In the genomic region with DNA sequence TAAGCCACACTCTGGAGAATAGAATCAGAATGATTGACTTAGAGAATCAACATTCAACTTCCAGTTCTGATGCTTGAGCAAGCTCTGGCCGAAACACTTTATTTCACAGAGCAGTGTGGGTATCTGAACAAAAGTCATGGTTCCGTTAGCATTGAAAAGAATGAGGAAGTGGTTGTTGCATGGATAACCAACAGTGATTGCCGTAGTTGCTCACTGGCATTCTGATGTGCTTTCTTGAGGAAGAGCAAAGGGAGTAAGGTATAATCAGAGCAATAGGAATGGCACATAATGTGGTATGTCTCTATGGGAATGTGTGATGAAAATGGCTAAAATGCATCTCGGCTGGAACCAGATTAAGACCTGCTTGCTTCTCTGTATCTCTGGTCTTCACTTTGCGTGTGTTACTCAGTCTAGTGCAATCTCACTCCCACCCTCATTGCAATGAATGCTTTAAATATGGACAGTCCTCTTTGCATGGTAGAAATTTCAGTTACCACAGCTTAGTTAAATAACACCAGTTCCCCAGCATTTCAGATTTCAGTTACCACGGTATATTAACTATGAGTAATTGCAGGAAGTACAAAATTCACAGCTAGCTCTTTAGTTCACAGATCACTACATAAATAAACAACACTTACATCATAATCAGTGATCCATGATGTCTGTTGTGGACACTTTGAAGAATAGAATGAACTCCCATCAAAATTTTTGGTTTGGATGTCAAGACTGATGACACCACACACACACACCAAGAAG, we compare ENCODE assay signal across 8 cellular contexts. TPM values are rescaled to one million over a fixed set of nuclear protein-coding genes. Genes with fewer than 3 reads are reported as not detected.
DNase-seq lines count a peak whose midpoint lies in the region; ATAC-seq, FAIRE-seq and TF ChIP-seq lines count a peak whose summit lies in the region.

No MANE protein-coding gene starts in this region.

- POLR2A ChIA-PET in K562 (lab: Yijun Ruan, JAX): interaction anchor here (0.5 to 1.7 kb wide), 2 partner anchors 10 to 71 kb away, joined by 3 to 4 read pairs; no protein-coding TSS in a partner anchor

- no peaks in the 10 kb centered on the region for H3K9me2 ChIP-seq in DOHH2 (replicated peaks; ENCODE audit: control insufficient read depth, low read length)

- ATAC-seq in GM21381 (IDR thresholded peaks at IDR 0.05; ENCODE audit: unreplicated experiment) (peak; percentile 62), HG03432 (IDR thresholded peaks at IDR 0.05; ENCODE audit: unreplicated experiment) (peak; percentile 68), K562 (peak; percentile 29)

- H4K8ac ChIP-seq in neuronal stem cell (ENCODE audit: low read depth, low read length): no peak overlapping the region

- intact Hi-C loops in K562 (cut with micrococcal nuclease): no loop called here

- no TSS peak for BruUV-seq in K562 (replicated peaks; lab: Mats Ljungman, UMichigan)

- no peaks in the 10 kb centered on the region for H3K9me1 ChIP-seq in K562 (ENCODE audit: control insufficient read depth, insufficient read depth, low read length)

- H3K4me3 ChIP-seq in DOHH2 (ENCODE audit: low read length) (peak overlapping the region; percentile 58), K562 (no peak overlapping the region), neuronal stem cell (ENCODE audit: low read length in 2 of 2) (no peak overlapping the region)

- no peaks in the 10 kb centered on the region for H3K9me3 ChIP-seq in DOHH2 (ENCODE audit: control insufficient read depth, insufficient read depth, low read length)
- no peaks in the 10 kb centered on the region for H3K9me3 ChIP-seq in K562 (replicated peaks; ENCODE audit: control insufficient read depth, insufficient read depth, low read depth, low read length)
- H3K9me3 ChIP-seq in neuronal stem cell (replicated peaks in 1 of 2; ENCODE audit: control insufficient read depth in 2 of 2, insufficient read depth in 1 of 2, low read depth in 1 of 2, low read length in 2 of 2): no peaks in the 10 kb centered on the region

- TF ChIP-seq CTCF in DOHH2 (IDR thresholded peaks at IDR 0.05; ENCODE audit: low read depth, low read length, poor library complexity, severe bottlenecking): no peak
- no peak for TF ChIP-seq CTCF in K562 (IDR thresholded peaks at IDR 0.05 in 2 of 3, conservative IDR thresholded peaks at IDR 0.05 in 1 of 3; ENCODE audit: insufficient read depth in 2 of 3, low read depth in 1 of 3, low read length in 3 of 3)

- no peak overlapping the region for H2AFZ ChIP-seq in K562 (ENCODE audit: low read depth, low read length)
- H2AFZ ChIP-seq in neuronal stem cell (ENCODE audit: low read length): no peak overlapping the region

- no peak for DNase-seq in K562 (ENCODE audit: extremely low read depth in 1 of 4, low spot score in 3 of 4)
- DNase-seq in NCI-H2029 (lab: John Stamatoyannopoulos, UW): no peak
- no peak for DNase-seq in neuronal stem cell (ENCODE audit: low spot score)
- no peak for DNase-seq in amygdala (lab: John Stamatoyannopoulos, UW)
- no peak for DNase-seq in activated naive CD4-positive, alpha-beta T cell treated with anti-CD3 and anti-CD28 coated beads, Interleukin-2, amount 50 U/mL, for 16 hours

- CTCF ChIA-PET in K562 (lab: Yijun Ruan, JAX; ENCODE audit: low intra/inter-chr PET ratio): no interaction called here

- H4K20me1 ChIP-seq in DOHH2 (ENCODE audit: control insufficient read depth, insufficient read depth, low read depth, low read length) (no peaks in the 10 kb centered on the region), K562 (replicated peaks; ENCODE audit: control insufficient read depth, insufficient read depth, low read length) (no peaks in the 10 kb centered on the region)

- 12% methylated on average over 6 of the region's 6 CpGs for WGBS in K562 (ENCODE audit: insufficient coverage, low coverage, missing lambda C conversion rate)
- WGBS in neuronal stem cell (ENCODE audit: extremely low coverage in 2 of 2, insufficient read length in 2 of 2, insufficient replicate concordance in 1 of 2), 2 donors: no CpG with 5 or more reads among the region's 6 CpGs

- no peak for TF ChIP-seq POLR2A in K562 (conservative IDR thresholded peaks at IDR 0.05)

- TF ChIP-seq RAD21 in K562 (CRISPR knock-in tag; conservative IDR thresholded peaks at IDR 0.05 in 1 of 2, IDR thresholded peaks at IDR 0.05 in 1 of 2): no peak

- peaks cover 71% of the 10 kb centered on the region for H3K4me1 ChIP-seq in DOHH2 (ENCODE audit: control insufficient read depth, low read length)
- peaks cover 3 to 5% of the 10 kb centered on the region in 2 experiments; a peak in 3 of 5 replicates for H3K4me1 ChIP-seq in K562 (replicated peaks in 1 of 2; ENCODE audit: control insufficient read depth in 2 of 2, insufficient read depth in 2 of 2, low read length in 2 of 2)
- H3K4me1 ChIP-seq in neuronal stem cell (ENCODE audit: control insufficient read depth in 2 of 2, insufficient read depth in 1 of 2, low read depth in 1 of 2, low read length in 2 of 2): no peaks in the 10 kb centered on the region

- H3K27ac ChIP-seq in DOHH2 (ENCODE audit: low read depth, low read length) (peak overlapping the region; percentile 97), K562 (ENCODE audit: extremely low read depth, low read depth, low read length) (no peak overlapping the region), neuronal stem cell (replicated peaks; ENCODE audit: low read length) (no peak overlapping the region)

- no peak overlapping the region for H3K23ac ChIP-seq in neuronal stem cell (ENCODE audit: low read depth, low read length, poor library complexity)

- H3K27me3 ChIP-seq in DOHH2 (ENCODE audit: control insufficient read depth, low read length) (no peaks in the 10 kb centered on the region), K562 (ENCODE audit: control insufficient read depth in 2 of 2, insufficient read depth in 2 of 2, low read length in 2 of 2) (peaks cover 12 to 19% of the 10 kb centered on the region in 2 experiments; a peak in 4 of 5 replicates), neuronal stem cell (ENCODE audit: control insufficient read depth in 3 of 3, insufficient read depth in 3 of 3, low read depth in 1 of 3, low read length in 3 of 3) (no peaks in the 10 kb centered on the region)

- no peak overlapping the region for H2BK15ac ChIP-seq in neuronal stem cell (ENCODE audit: low read length)

- in situ Hi-C loops in K562 (cut with MboI): no loop called here

- H3K79me2 ChIP-seq in DOHH2 (ENCODE audit: control insufficient read depth, low read length) (no peaks in the 10 kb centered on the region), K562 (ENCODE audit: control insufficient read depth, insufficient read depth, low read length) (no peaks in the 10 kb centered on the region)

- H3K14ac ChIP-seq in neuronal stem cell (ENCODE audit: low read length): no peak overlapping the region

- no peaks in the 10 kb centered on the region for H3K79me1 ChIP-seq in neuronal stem cell (ENCODE audit: low read depth, low read length)

- H2AK5ac ChIP-seq in neuronal stem cell (ENCODE audit: low read depth, low read length): no peak overlapping the region

- H3F3A ChIP-seq in DOHH2 (ENCODE audit: control insufficient read depth, insufficient read depth): peaks cover 25% of the 10 kb centered on the region

- TF ChIP-seq EP300 in K562 (IDR thresholded peaks at IDR 0.05; ENCODE audit: low read length): no peak

- no peak overlapping the region for H2BK12ac ChIP-seq in neuronal stem cell (ENCODE audit: low read length)

- H3K18ac ChIP-seq in neuronal stem cell (ENCODE audit: low read length): no peak overlapping the region

- H4K91ac ChIP-seq in neuronal stem cell (ENCODE audit: low read depth, low read length, poor library complexity): no peak overlapping the region

- no peak overlapping the region for H2BK5ac ChIP-seq in neuronal stem cell (ENCODE audit: low read length)

- peak; percentile 23 for FAIRE-seq in K562 (lab: Jason Lieb, UNC)

- no peak overlapping the region for H3K4ac ChIP-seq in neuronal stem cell (ENCODE audit: low read length)

- peak overlapping the region; percentile 95 for H3K4me2 ChIP-seq in DOHH2 (ENCODE audit: low read length)
- no peak overlapping the region for H3K4me2 ChIP-seq in K562 (ENCODE audit: insufficient read depth, low read length)
- no peak overlapping the region for H3K4me2 ChIP-seq in neuronal stem cell (ENCODE audit: insufficient read depth, low read length, poor library complexity, severe bottlenecking)

- H3K9ac ChIP-seq in K562 (ENCODE audit: insufficient read depth in 1 of 2, low read depth in 2 of 2, low read length in 2 of 2): no peak overlapping the region
- H3K9ac ChIP-seq in neuronal stem cell (ENCODE audit: low read depth, low read length, poor library complexity): no peak overlapping the region

- no peak overlapping the region for H2BK120ac ChIP-seq in neuronal stem cell (ENCODE audit: low read depth, low read length)

- no peaks in the 10 kb centered on the region for H3K36me3 ChIP-seq in DOHH2 (ENCODE audit: control insufficient read depth, low read length)
- H3K36me3 ChIP-seq in K562 (ENCODE audit: control insufficient read depth, insufficient read depth, low read length): no peaks in the 10 kb centered on the region
- H3K36me3 ChIP-seq in neuronal stem cell (replicated peaks in 1 of 2; ENCODE audit: control insufficient read depth in 2 of 2, insufficient read depth in 2 of 2, low read length in 2 of 2): no peaks in the 10 kb centered on the region

RNA-seq across cellular contexts. Expression of gene RAB12, which starts 7.8 kb away (rescaled TPM):
- total RNA-seq in K562 (2011; cell fraction: chromatin; rRNA removed; ENCODE audit: low replicate concordance): 17.8 and 67.8 TPM in 2 replicates
- 6.0 and 9.2 TPM in 2 replicates for total RNA-seq in K562 (2011; cell fraction: nucleolus; rRNA removed)
- total RNA-seq in K562 (2011; cell fraction: nucleoplasm; rRNA removed): 23.1 and 25.1 TPM in 2 replicates
- total RNA-seq in K562 (2014; rRNA removed) (17.3 and 23.4 TPM in 2 replicates), K562 (2014; rRNA removed; fragmentation: Illumina TruSeq; extraction: Trizol) (21.6 and 24.3 TPM in 2 replicates), K562 (2015; rRNA removed; fragmentation: Illumina TruSeq; extraction: Trizol) (20.7 and 21.0 TPM in 2 replicates), K562 (2021) (16.9 and 18.8 TPM in 2 replicates)
- polyA plus RNA-seq in K562 (2011; rRNA removed) (15.6 and 19.3 TPM in 2 replicates), K562 (2014; fragmentation: Illumina TruSeq; extraction: Trizol) (20.7 and 21.5 TPM in 2 replicates), K562 (2014; fragmentation: Nextera tagmentation; extraction: Ambion mirVana) (1 to 10 TPM in 1 of 2 experiments, under 1 TPM in 1; 0.48 to 1.4 TPM), K562 (2014; rRNA removed) (15.2 and 18.3 TPM in 2 replicates)
- 2.4 and 8.2 TPM in 2 replicates for polyA plus RNA-seq in K562 (2011; cell fraction: cytosol; rRNA removed)
- polyA plus RNA-seq in K562 (2011; cell fraction: nucleus; rRNA removed): 17.7 and 29.1 TPM in 2 replicates
- 11.8 and 12.7 TPM in 2 replicates for polyA plus RNA-seq in K562 (2012)
- polyA minus RNA-seq in K562 (2011; rRNA and poly(A)+ RNA removed): 26.6 and 31.5 TPM in 2 replicates
- 7.9 and 10.8 TPM in 2 replicates for polyA minus RNA-seq in K562 (2011; cell fraction: cytosol; rRNA and poly(A)+ RNA removed)
- 14.0 and 22.7 TPM in 2 replicates for polyA minus RNA-seq in K562 (2011; cell fraction: nucleus; rRNA and poly(A)+ RNA removed)
- polyA plus RNA-seq in neuronal stem cell (2013, experiment 1 of 2): 28.5 TPM
- 28.9 TPM for polyA plus RNA-seq in neuronal stem cell (2013, experiment 2 of 2)
